In the genomic region with DNA sequence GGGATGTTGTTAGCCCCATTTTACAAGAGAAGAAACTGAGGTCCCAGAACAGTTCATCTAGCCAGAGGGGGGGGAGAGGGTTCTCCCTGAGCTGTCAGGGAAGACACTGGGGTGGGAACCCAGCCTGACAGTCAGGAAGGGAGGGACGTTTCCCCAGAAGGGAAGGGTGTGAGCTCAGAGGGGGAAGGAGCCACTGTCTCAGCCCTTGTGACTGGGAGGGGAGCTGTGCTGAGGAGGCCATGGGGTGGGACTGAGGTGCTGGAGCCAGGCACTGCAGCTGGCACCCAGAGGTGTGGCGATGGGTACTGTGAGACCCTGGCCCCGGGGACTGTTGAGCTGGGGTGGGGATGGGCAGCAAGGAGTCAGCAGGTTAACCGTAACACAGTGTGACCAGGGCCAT, we compare ENCODE assay signal across 16 cellular contexts. TPM values are rescaled to one million over a fixed set of nuclear protein-coding genes. Genes with fewer than 3 reads are reported as not detected.
"Had no signal": no experiment of that assay in that cellular context is flagged by ENCODE, and none has a peak within 500 bp of the region (broad histone marks: within the 10 kb centered on the region; RNA-seq: fewer than 3 reads in every experiment).

No MANE protein-coding gene starts in this region.

- H3K27me3 ChIP-seq: testis, uterus had no signal

- H3K9me3 Mint-ChIP-seq: activated CD8-positive, alpha-beta T cell treated with anti-CD3 and anti-CD28 coated beads for 36 hours; activated naive CD4-positive, alpha-beta T cell treated with anti-CD3 and anti-CD28 coated beads for 36 hours; immature natural killer cell; stimulated activated naive CD8-positive, alpha-beta T cell treated with anti-CD3 and anti-CD28 coated beads, Interleukin-15, amount 100 ng/mL, for 72 hours; T-cell had no signal

- H3K9ac ChIP-seq: parathyroid adenoma had no signal

- H3K27ac Mint-ChIP-seq: activated CD8-positive, alpha-beta T cell treated with anti-CD3 and anti-CD28 coated beads for 36 hours; activated naive CD4-positive, alpha-beta T cell treated with anti-CD3 and anti-CD28 coated beads for 36 hours; immature natural killer cell; T-cell had no signal

- H3K9me3 ChIP-seq: testis, uterus had no signal

- DNase-seq: activated CD4-positive, alpha-beta T cell treated with anti-CD3 and anti-CD28 coated beads for 4 hours; activated CD8-positive, alpha-beta memory T cell treated with anti-CD3 and anti-CD28 coated beads, Interleukin-2, amount 50 U/mL, for 48 hours; activated CD8-positive, alpha-beta T cell treated with anti-CD3 and anti-CD28 coated beads for 36 hours; activated naive CD4-positive, alpha-beta T cell treated with anti-CD3 and anti-CD28 coated beads for 36 hours; dermis blood vessel endothelial cell; immature natural killer cell; mesenchymal stem cell; stimulated activated CD4-positive, alpha-beta T cell treated with anti-CD3 and anti-CD28 coated beads, Interleukin-15, amount 100 ng/mL, for 24 hours; stimulated activated CD4-positive, alpha-beta T cell treated with anti-CD3 and anti-CD28 coated beads, Interleukin-4, amount 100 ng/mL, for 24 hours; stimulated activated naive CD8-positive, alpha-beta T cell treated with anti-CD3 and anti-CD28 coated beads, Interleukin-15, amount 100 ng/mL, for 72 hours; T-cell; T1000; testis; uterus had no signal

- H3K4me3 Mint-ChIP-seq: activated CD8-positive, alpha-beta T cell treated with anti-CD3 and anti-CD28 coated beads for 36 hours; activated naive CD4-positive, alpha-beta T cell treated with anti-CD3 and anti-CD28 coated beads for 36 hours; immature natural killer cell; stimulated activated naive CD8-positive, alpha-beta T cell treated with anti-CD3 and anti-CD28 coated beads, Interleukin-15, amount 100 ng/mL, for 72 hours; T-cell had no signal

- H3K27ac ChIP-seq: parathyroid adenoma, testis, uterus had no signal

- H3K4me1 Mint-ChIP-seq: stimulated activated naive CD8-positive, alpha-beta T cell treated with anti-CD3 and anti-CD28 coated beads, Interleukin-15, amount 100 ng/mL, for 72 hours; T-cell had no signal

- H3K4me1 ChIP-seq: parathyroid adenoma had no signal

- H3K36me3 ChIP-seq: uterus had no signal

- H3K27me3 Mint-ChIP-seq: activated CD8-positive, alpha-beta T cell treated with anti-CD3 and anti-CD28 coated beads for 36 hours; stimulated activated naive CD8-positive, alpha-beta T cell treated with anti-CD3 and anti-CD28 coated beads, Interleukin-15, amount 100 ng/mL, for 72 hours had no signal

- H3K36me3 Mint-ChIP-seq: immature natural killer cell, T-cell had no signal

- H3K4me3 ChIP-seq: testis, uterus had no signal

RNA-seq across cellular contexts. Expression of a gene that starts 35.7 kb away (rescaled TPM):
- polyA plus RNA-seq: immature natural killer cell had no signal

RNA-seq across cellular contexts. Expression of a gene that starts 36.6 kb away (rescaled TPM):
- total RNA-seq: skeletal muscle tissue had no signal
